ENCODE assay signal across 12 cellular contexts in genomic region chr12:116673713-116674112, GRCh38.
A peak's percentile ranks its signal among the peaks of the same experiment; 100 is the strongest.
DNase-seq lines count a peak whose midpoint lies in the region; ATAC-seq and TF ChIP-seq lines count a peak whose summit lies in the region.
"Had no signal": no experiment of that assay in that cellular context is flagged by ENCODE, and none has a peak within 500 bp of the region (broad histone marks: within the 10 kb centered on the region; RNA-seq: fewer than 3 reads in every experiment).

No MANE protein-coding gene starts in this region.

- intact Hi-C loops in activated CD4-positive, alpha-beta T cell treated with anti-CD3 and anti-CD28 coated beads for 36 hours (cut with DNase I, micrococcal nuclease), result no loop called here

- peak overlapping the region; percentile 87 for H3K27ac Mint-ChIP-seq in activated CD4-positive, alpha-beta T cell treated with anti-CD3 and anti-CD28 coated beads for 36 hours
- H3K27ac Mint-ChIP-seq in HFFc6 (no peak overlapping the region), WTC11 (no peak overlapping the region)
- H3K27ac Mint-ChIP-seq in naive thymus-derived CD8-positive, alpha-beta T cell, result peak overlapping the region in 8 of 10 donors; percentile 7 to 91 (median 84)

- H3K9me3 Mint-ChIP-seq in activated CD4-positive, alpha-beta T cell treated with anti-CD3 and anti-CD28 coated beads for 36 hours (ENCODE audit: low read depth), result no peaks in the 10 kb centered on the region
- no peaks in the 10 kb centered on the region for H3K9me3 Mint-ChIP-seq in HFFc6
- H3K9me3 Mint-ChIP-seq in WTC11, result no peaks in the 10 kb centered on the region
- no peaks in the 10 kb centered on the region for H3K9me3 Mint-ChIP-seq in naive thymus-derived CD8-positive, alpha-beta T cell

- H3K27me3 Mint-ChIP-seq in activated CD4-positive, alpha-beta T cell treated with anti-CD3 and anti-CD28 coated beads for 36 hours, result no peaks in the 10 kb centered on the region
- peaks cover 17% of the 10 kb centered on the region for H3K27me3 Mint-ChIP-seq in HFFc6 (ENCODE audit: insufficient read depth)
- no peaks in the 10 kb centered on the region for H3K27me3 Mint-ChIP-seq in WTC11 (ENCODE audit: low read depth)
- H3K27me3 Mint-ChIP-seq in naive thymus-derived CD8-positive, alpha-beta T cell, result peaks cover 0 to 2% (median 0%) of the 10 kb centered on the region in 5 donors

- ATAC-seq in activated CD4-positive, alpha-beta T cell treated with anti-CD3 and anti-CD28 coated beads for 36 hours, result peak; percentile 10
- peak; percentile 51; the same call in 1 of the 2 replicates for ATAC-seq in WTC11
- ATAC-seq in naive thymus-derived CD8-positive, alpha-beta T cell, result peak in 1 of 2 donors; percentile 20
- ATAC-seq in HG03378 (IDR thresholded peaks at IDR 0.05; ENCODE audit: unreplicated experiment), result no peak
- ATAC-seq: body of pancreas had no signal

- POLR2A ChIA-PET in activated CD4-positive, alpha-beta T cell treated with anti-CD3 and anti-CD28 coated beads for 36 hours (lab: Charles Lee), result no interaction called here
- POLR2A ChIA-PET in WTC11 (lab: Charles Lee), result interaction anchor here (0.9 kb wide), 1 partner anchor 44 kb away, joined by 3 read pairs; no protein-coding TSS in a partner anchor
- POLR2A ChIA-PET in naive thymus-derived CD8-positive, alpha-beta T cell (lab: Charles Lee), result interaction anchor here (1.0 kb wide), 1 partner anchor 397 kb away, joined by 8 read pairs; no protein-coding TSS in a partner anchor

- peak; percentile 50 for TF ChIP-seq CTCF in HFFc6 (IDR thresholded peaks at IDR 0.05)
- TF ChIP-seq CTCF in WTC11 (IDR thresholded peaks at IDR 0.05), result no peak

- CTCF ChIA-PET in activated CD4-positive, alpha-beta T cell treated with anti-CD3 and anti-CD28 coated beads for 36 hours (lab: Charles Lee), result interaction anchor here (0.6 to 1.0 kb wide), 5 partner anchors 11 to 309 kb away, joined by 3 to 4 read pairs (median 3); no protein-coding TSS in a partner anchor
- CTCF ChIA-PET in WTC11 (lab: Charles Lee), result interaction anchor here (0.8 to 1.0 kb wide), 3 partner anchors 29 to 727 kb away, joined by 3 read pairs; no protein-coding TSS in a partner anchor

- H3K4me3 Mint-ChIP-seq in activated CD4-positive, alpha-beta T cell treated with anti-CD3 and anti-CD28 coated beads for 36 hours, result peak overlapping the region; percentile 55
- H3K4me3 Mint-ChIP-seq in HFFc6 (no peak overlapping the region), WTC11 (no peak overlapping the region)
- H3K4me3 Mint-ChIP-seq in naive thymus-derived CD8-positive, alpha-beta T cell, result peak overlapping the region in 9 of 10 donors; percentile 23 to 87 (median 80)

- no peaks in the 10 kb centered on the region for H3K36me3 Mint-ChIP-seq in activated CD4-positive, alpha-beta T cell treated with anti-CD3 and anti-CD28 coated beads for 36 hours (ENCODE audit: low read depth)
- H3K36me3 Mint-ChIP-seq in HFFc6 (ENCODE audit: low read depth) (no peaks in the 10 kb centered on the region), WTC11 (no peaks in the 10 kb centered on the region)
- H3K36me3 Mint-ChIP-seq in naive thymus-derived CD8-positive, alpha-beta T cell, result no peaks in the 10 kb centered on the region

- peaks cover 34% of the 10 kb centered on the region for H3K4me1 Mint-ChIP-seq in activated CD4-positive, alpha-beta T cell treated with anti-CD3 and anti-CD28 coated beads for 36 hours
- peaks cover 15% of the 10 kb centered on the region for H3K4me1 Mint-ChIP-seq in HFFc6 (ENCODE audit: low read depth)
- H3K4me1 Mint-ChIP-seq in WTC11, result peaks cover 8% of the 10 kb centered on the region
- H3K4me1 Mint-ChIP-seq in naive thymus-derived CD8-positive, alpha-beta T cell, result peaks cover 23 to 62% (median 52%) of the 10 kb centered on the region in 4 donors

- peak; percentile 27 for DNase-seq in activated CD4-positive, alpha-beta T cell treated with anti-CD3 and anti-CD28 coated beads for 36 hours
- DNase-seq in activated CD4-positive, alpha-beta T cell treated with anti-CD3 and anti-CD28 coated beads for 48 hours, result no peak
- DNase-seq in HFFc6 (no peak), WTC11 (ENCODE audit: low spot score) (peak; percentile 50), SHP77 treated with DMSO at 0.1 percent for 48 hours (lab: John Stamatoyannopoulos, UW) (no peak), amniotic stem cell (lab: John Stamatoyannopoulos, UW) (no peak)
- no peak for DNase-seq in naive thymus-derived CD8-positive, alpha-beta T cell
- DNase-seq: body of pancreas; NCI-H2081 treated with DMSO at 0.1 percent for 48 hours; stimulated activated CD4-positive, alpha-beta T cell treated with anti-CD3 and anti-CD28 coated beads, Interleukin-2, amount 100 ng/mL, for 24 hours; T1000 had no signal

TF ChIP-seq in WTC11, 78 proteins besides CTCF, POLR2A, EP300 and RAD21:
- TF ChIP-seq, protein P1, sequence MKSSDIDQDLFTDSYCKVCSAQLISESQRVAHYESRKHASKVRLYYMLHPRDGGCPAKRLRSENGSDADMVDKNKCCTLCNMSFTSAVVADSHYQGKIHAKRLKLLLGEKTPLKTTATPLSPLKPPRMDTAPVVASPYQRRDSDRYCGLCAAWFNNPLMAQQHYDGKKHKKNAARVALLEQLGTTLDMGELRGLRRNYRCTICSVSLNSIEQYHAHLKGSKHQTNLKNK (CRISPR knock-in tag; IDR thresholded peaks at IDR 0.05), result no peak
- TF ChIP-seq NFYB (CRISPR knock-in tag; conservative IDR thresholded peaks at IDR 0.05; ENCODE audit: low read depth), result no peak
- TF ChIP-seq USF1 (CRISPR knock-in tag; IDR thresholded peaks at IDR 0.05), result no peak
- no peak for TF ChIP-seq GABPB1 (CRISPR knock-in tag; IDR thresholded peaks at IDR 0.05)
- no peak for TF ChIP-seq NFE2L1 (CRISPR knock-in tag; IDR thresholded peaks at IDR 0.05)
- no peak for TF ChIP-seq FOXP1 (CRISPR knock-in tag; IDR thresholded peaks at IDR 0.05; ENCODE audit: borderline replicate concordance)
- TF ChIP-seq ZNF416 (CRISPR knock-in tag; IDR thresholded peaks at IDR 0.05), result no peak
- TF ChIP-seq ATF6 (CRISPR knock-in tag; IDR thresholded peaks at IDR 0.05), result no peak
- TF ChIP-seq SOX15 (CRISPR knock-in tag; IDR thresholded peaks at IDR 0.05), result no peak
TF ChIP-seq in WTC11: peak in this region for 0.

Comparison
In these comparisons a context has a peak if more than half of its experiments do, and no peak if none do; other contexts are left out.
1. DNase-seq: peak in activated CD4-positive, alpha-beta T cell treated with anti-CD3 and anti-CD28 coated beads for 36 hours (single experiment) and WTC11 (single experiment); none in activated CD4-positive, alpha-beta T cell treated with anti-CD3 and anti-CD28 coated beads for 48 hours (single experiment), HFFc6 (single experiment), naive thymus-derived CD8-positive, alpha-beta T cell (0 of 10), SHP77 treated with DMSO at 0.1 percent for 48 hours (single experiment) and amniotic stem cell (single experiment).
2. H3K27ac Mint-ChIP-seq: peak in activated CD4-positive, alpha-beta T cell treated with anti-CD3 and anti-CD28 coated beads for 36 hours (single experiment) and naive thymus-derived CD8-positive, alpha-beta T cell (8 of 10); none in HFFc6 (single experiment) and WTC11 (single experiment).
3. H3K4me3 Mint-ChIP-seq: peak in activated CD4-positive, alpha-beta T cell treated with anti-CD3 and anti-CD28 coated beads for 36 hours (single experiment) and naive thymus-derived CD8-positive, alpha-beta T cell (9 of 10); none in HFFc6 (single experiment) and WTC11 (single experiment).